ENCODE assay signal across 28 cellular contexts in the genomic region with DNA sequence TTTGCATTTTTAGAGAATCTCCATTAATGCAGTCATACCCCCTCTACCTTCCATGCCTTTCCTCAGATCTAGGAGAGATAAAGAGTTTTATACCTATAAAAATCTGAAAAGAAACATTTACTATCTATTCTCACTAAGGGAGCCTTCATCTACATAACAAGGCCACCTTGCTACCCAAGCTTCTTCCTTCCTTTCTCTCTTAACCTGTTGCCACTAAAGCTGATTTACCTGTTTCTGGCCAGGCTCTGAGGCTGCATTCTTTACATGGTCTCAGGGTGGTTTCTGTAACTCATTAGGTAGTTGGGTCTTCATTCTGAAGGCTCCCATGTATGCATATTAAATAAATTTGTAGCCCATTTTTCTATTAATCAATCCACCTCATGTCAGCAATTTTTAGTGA.
"Had no signal": no experiment of that assay in that cellular context is flagged by ENCODE, and none has a peak within 500 bp of the region (broad histone marks: within the 10 kb centered on the region; RNA-seq: fewer than 3 reads in every experiment).

No MANE protein-coding gene starts in this region.

- H3K27ac Mint-ChIP-seq: activated CD4-positive, alpha-beta T cell treated with anti-CD3 and anti-CD28 coated beads, Interleukin-2, amount 10 ng/mL, durations not matched to agents 7 days and 5 days; activated CD8-positive, alpha-beta T cell treated with anti-CD3 and anti-CD28 coated beads for 36 hours; activated naive CD8-positive, alpha-beta T cell; activated T-helper 17 cell treated with anti-CD3 and anti-CD28 coated beads, Interleukin-2, amount 50 U/mL, for 72 hours; dendritic cell treated with granulocyte-macrophage colony-stimulating factor and Interleukin-4, amounts not matched to agents 40 ng/mL and 50 ng/mL, for 4 days; endodermal cell; T-helper 17 cell; T-helper 2 cell treated with Interferon-gamma antibody and Interleukin-4, amounts not matched to agents 5 μg/mL and 100 μg/mL, for 36 hours had no signal

- H3K4me3 ChIP-seq: coronary artery, dorsolateral prefrontal cortex had no signal

- DNase-seq: activated CD4-positive, alpha-beta T cell treated with anti-CD3 and anti-CD28 coated beads for 1 hour; activated CD4-positive, alpha-beta T cell treated with anti-CD3 and anti-CD28 coated beads for 4 hours; activated CD4-positive, alpha-beta T cell treated with anti-CD3 and anti-CD28 coated beads, Interleukin-2, amount 10 ng/mL, durations not matched to agents 7 days and 5 days; activated CD4-positive, alpha-beta T cell treated with anti-CD3 and anti-CD28 coated beads, Interleukin-2, amount 50 U/mL, for 48 hours; activated CD8-positive, alpha-beta memory T cell treated with anti-CD3 and anti-CD28 coated beads for 24 hours; activated CD8-positive, alpha-beta T cell treated with anti-CD3 and anti-CD28 coated beads for 36 hours; activated effector memory CD4-positive, alpha-beta T cell treated with Interleukin-2 at 50 U/mL for 16 hours; activated gamma-delta T cell treated with Interleukin-2 at 50 U/mL for 16 hours; activated naive CD4-positive, alpha-beta T cell treated with anti-CD3 and anti-CD28 coated beads, Interleukin-2, amount 50 U/mL, for 16 hours; activated naive CD4-positive, alpha-beta T cell treated with Interleukin-2 at 50 U/mL for 16 hours; activated T-cell treated with anti-CD3 and anti-CD28 coated beads, Interleukin-2, amount 50 U/mL, for 4 hours; amniotic stem cell; anterior cingulate cortex; brain microvascular endothelial cell; dorsolateral prefrontal cortex; effector memory CD4-positive, alpha-beta T cell; endodermal cell; foreskin fibroblast; head of caudate nucleus; T-helper 1 cell; T-helper 17 cell had no signal

- H3K27ac ChIP-seq: brain microvascular endothelial cell, coronary artery, dorsolateral prefrontal cortex had no signal

- H3K27me3 ChIP-seq: brain microvascular endothelial cell, dorsolateral prefrontal cortex had no signal

- H3K4me1 Mint-ChIP-seq: activated CD4-positive, alpha-beta T cell treated with anti-CD3 and anti-CD28 coated beads, Interleukin-2, amount 10 ng/mL, durations not matched to agents 7 days and 5 days; activated T-helper 17 cell treated with anti-CD3 and anti-CD28 coated beads, Interleukin-2, amount 50 U/mL, for 72 hours; central memory CD8-positive, alpha-beta T cell; endodermal cell; T-helper 17 cell had no signal

- H3K4me3 Mint-ChIP-seq: activated CD4-positive, alpha-beta T cell treated with anti-CD3 and anti-CD28 coated beads, Interleukin-2, amount 10 ng/mL, durations not matched to agents 7 days and 5 days; activated CD8-positive, alpha-beta T cell treated with anti-CD3 and anti-CD28 coated beads for 36 hours; activated naive CD8-positive, alpha-beta T cell; activated T-cell treated with anti-CD3 and anti-CD28 coated beads, Interleukin-2, amount 50 U/mL, for 4 hours; activated T-helper 17 cell treated with anti-CD3 and anti-CD28 coated beads, Interleukin-2, amount 50 U/mL, for 72 hours; central memory CD8-positive, alpha-beta T cell; dendritic cell treated with granulocyte-macrophage colony-stimulating factor and Interleukin-4, amounts not matched to agents 40 ng/mL and 50 ng/mL, for 4 days; endodermal cell; T-helper 17 cell; T-helper 2 cell treated with Interferon-gamma antibody and Interleukin-4, amounts not matched to agents 5 μg/mL and 100 μg/mL, for 36 hours had no signal

- H3K27me3 Mint-ChIP-seq: activated CD4-positive, alpha-beta T cell treated with anti-CD3 and anti-CD28 coated beads, Interleukin-2, amount 10 ng/mL, durations not matched to agents 7 days and 5 days; activated CD8-positive, alpha-beta T cell treated with anti-CD3 and anti-CD28 coated beads for 36 hours; dendritic cell treated with granulocyte-macrophage colony-stimulating factor and Interleukin-4, amounts not matched to agents 40 ng/mL and 50 ng/mL, for 4 days had no signal

- H3K36me3 ChIP-seq: brain microvascular endothelial cell had no signal

- ATAC-seq: activated CD8-positive, alpha-beta T cell treated with anti-CD3 and anti-CD28 coated beads for 36 hours; activated T-cell treated with anti-CD3 and anti-CD28 coated beads, Interleukin-2, amount 50 U/mL, for 4 hours; activated T-helper 17 cell treated with anti-CD3 and anti-CD28 coated beads, Interleukin-2, amount 50 U/mL, for 72 hours; esophagus mucosa; T-helper 17 cell had no signal

- H3K36me3 Mint-ChIP-seq: activated naive CD8-positive, alpha-beta T cell had no signal
